ENCODE assay signal across 8 cellular contexts in the genomic region with DNA sequence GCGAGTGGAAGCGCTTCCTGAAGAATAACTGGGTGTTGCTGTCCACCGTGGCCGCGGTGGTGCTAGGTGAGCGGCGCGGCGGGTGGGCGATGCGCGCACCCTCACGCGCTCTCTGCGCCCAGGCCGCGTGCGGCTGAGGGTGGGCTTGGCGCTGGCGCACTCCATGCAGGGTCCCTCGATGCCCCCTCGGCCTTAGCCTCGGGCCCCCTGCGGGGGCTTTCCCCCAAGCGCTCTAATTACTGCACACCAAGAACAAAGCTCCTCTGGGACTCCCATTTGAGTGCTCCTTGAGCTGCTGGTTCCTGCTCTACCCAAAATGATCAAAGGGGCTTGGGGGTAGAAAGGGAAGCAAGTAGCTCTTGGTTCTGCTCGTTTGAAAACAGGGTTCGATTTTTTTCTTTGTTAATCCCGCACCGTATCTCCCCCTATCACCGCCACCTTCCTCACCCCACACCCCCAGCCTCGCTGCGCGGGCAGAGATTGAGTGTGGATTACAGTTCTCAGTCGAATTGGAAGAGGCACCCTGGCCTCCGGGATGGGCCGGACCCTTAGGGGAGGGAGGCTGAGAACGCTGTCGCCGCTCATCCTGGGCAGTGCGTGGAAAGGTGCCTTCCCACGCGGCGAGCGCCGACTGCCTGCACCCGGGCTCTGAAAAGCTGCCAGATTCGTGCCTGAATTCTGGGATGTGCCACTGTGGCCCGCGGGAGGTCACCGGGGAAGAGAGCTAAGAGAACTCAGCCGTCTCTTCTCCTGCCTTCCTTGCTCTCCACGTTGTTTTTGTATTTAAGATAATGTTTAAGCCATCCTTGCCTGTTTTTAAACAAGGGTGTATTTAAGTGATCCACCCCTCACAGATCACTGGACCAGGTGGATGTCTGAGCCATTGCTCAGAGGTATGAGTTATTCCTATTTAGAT. TPM values are rescaled to one million over a fixed set of nuclear protein-coding genes. Genes with fewer than 3 reads are reported as not detected.
A peak's percentile ranks its signal among the peaks of the same experiment; 100 is the strongest.
DNase-seq lines count a peak whose midpoint lies in the region; ATAC-seq, FAIRE-seq and TF ChIP-seq lines count a peak whose summit lies in the region.

No MANE protein-coding gene starts in this region.

- H3K9me3 ChIP-seq in mononuclear cell (ENCODE audit: low read depth, low read length) = no peaks in the 10 kb centered on the region

- no peak for FAIRE-seq in D721Med (lab: Jason Lieb, UNC)

- ATAC-seq in GM21360 (IDR thresholded peaks at IDR 0.05; ENCODE audit: unreplicated experiment) = peak; percentile 8
- no peak for ATAC-seq in GM18870 (IDR thresholded peaks at IDR 0.05; ENCODE audit: unreplicated experiment)

- DNase-seq in D721Med (ENCODE audit: insufficient read length, low spot score) (peak; percentile 32), LNCaP clone FGC (ENCODE audit: low read depth) (no peak), dorsolateral prefrontal cortex (peak in 6 of 10 donors; percentile 18 to 59 (median 49)), midbrain (lab: John Stamatoyannopoulos, UW) (no peak), activated gamma-delta T cell treated with Interleukin-2 at 50 U/mL for 16 hours (no peak)

- peak overlapping the region in 56 of 59 donors; percentile 45 to 91 (median 78) for H3K27ac ChIP-seq in dorsolateral prefrontal cortex

- no peak for TF ChIP-seq CTCF in D721Med (IDR thresholded peaks at IDR 0.05; ENCODE audit: insufficient read depth, missing control alignments)
- TF ChIP-seq CTCF in LNCaP clone FGC (IDR thresholded peaks at IDR 0.05; ENCODE audit: control insufficient read depth, extremely low read depth, insufficient read depth) = no peak
- no peak for TF ChIP-seq CTCF in dorsolateral prefrontal cortex (IDR thresholded peaks at IDR 0.05 in 54 of 56, conservative IDR thresholded peaks at IDR 0.05 in 2 of 56; ENCODE audit: low read depth in 1 of 56, partially characterized antibody in 56 of 56)

- peaks cover 0 to 20% (median 0%) of the 10 kb centered on the region in 45 donors for H3K27me3 ChIP-seq in dorsolateral prefrontal cortex
- peaks cover 47% of the 10 kb centered on the region for H3K27me3 ChIP-seq in mononuclear cell (ENCODE audit: insufficient read depth, low read length)

- H3K4me3 ChIP-seq in LNCaP clone FGC (ENCODE audit: low read depth, low read length) (peak overlapping the region; percentile 64), dorsolateral prefrontal cortex (peak overlapping the region; percentile 52 to 85 (median 74)), mononuclear cell (ENCODE audit: low read length) (peak overlapping the region; percentile 6)

- peaks cover 6% of the 10 kb centered on the region for H3K4me1 ChIP-seq in mononuclear cell (ENCODE audit: insufficient read depth, low read length)

- intact Hi-C loops in dorsolateral prefrontal cortex (cut with DNase I) = no loop called here

RNA-seq across cellular contexts. Expression of a gene that starts 0.7 kb away (rescaled TPM):
- 10 to 100 TPM; 12.1 to 43.2 (median 29.0) TPM for total RNA-seq in dorsolateral prefrontal cortex
- total RNA-seq in mononuclear cell = not detected

Comparison
In these comparisons a context has a peak if more than half of its experiments do, and no peak if none do; other contexts are left out.
1. DNase-seq: peak in D721Med (single experiment) and dorsolateral prefrontal cortex (6 of 10); none in LNCaP clone FGC (single experiment), midbrain (single experiment) and activated gamma-delta T cell treated with Interleukin-2 at 50 U/mL for 16 hours (single experiment).
2. H3K4me3 ChIP-seq: peak in every context shown above with its lines; median percentile 74 in dorsolateral prefrontal cortex; 64 in LNCaP clone FGC; 6 in mononuclear cell.
3. RNA of a gene that starts 0.7 kb away (total RNA-seq): 12.1 to 43.2 TPM in dorsolateral prefrontal cortex; not detected in mononuclear cell (single experiment); every median in the first group is over 10 times any median in the second.